31 cellular contexts compared by ENCODE assay signal in the genomic region with DNA sequence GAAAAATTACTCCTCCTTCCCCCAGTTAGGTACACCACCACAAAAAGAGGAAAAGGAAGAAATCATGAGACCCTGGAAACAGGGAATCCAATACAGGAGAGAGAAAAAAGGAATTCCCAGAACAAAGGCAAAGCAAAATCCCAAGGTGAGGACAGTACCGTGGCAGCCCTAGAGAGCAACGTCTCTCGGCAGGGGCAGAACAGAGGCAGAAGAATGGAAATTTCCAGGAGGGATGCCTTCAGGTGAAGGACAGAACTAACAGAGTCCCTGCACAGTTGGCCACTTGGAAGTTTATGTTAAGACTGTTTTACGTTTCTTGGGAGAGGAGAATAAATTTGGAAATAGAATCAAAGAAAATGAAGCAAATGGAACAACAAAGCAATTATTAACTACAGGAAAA. TPM values are rescaled to one million over a fixed set of nuclear protein-coding genes. Genes with fewer than 3 reads are reported as not detected.
"Had no signal": no experiment of that assay in that cellular context is flagged by ENCODE, and none has a peak within 500 bp of the region (broad histone marks: within the 10 kb centered on the region; RNA-seq: fewer than 3 reads in every experiment).

No MANE protein-coding gene starts in this region.

- H3K27me3 ChIP-seq: ascending aorta, cardiac muscle cell, colonic mucosa, gastroesophageal sphincter, pancreas, right atrium auricular region, suprapubic skin, tibial artery had no signal

- H3K36me3 Mint-ChIP-seq: activated naive CD8-positive, alpha-beta T cell treated with anti-CD3 and anti-CD28 coated beads, Interleukin-2, amount 10 ng/mL, durations not matched to agents 7 days and 5 days had no signal

- ATAC-seq: gastroesophageal sphincter, pancreas, T-helper 17 cell had no signal

- DNase-seq: activated CD4-positive, alpha-beta memory T cell treated with anti-CD3 and anti-CD28 coated beads, Interleukin-2, amount 10 ng/mL, durations not matched to agents 7 days and 5 days; activated CD4-positive, alpha-beta T cell treated with anti-CD3 and anti-CD28 coated beads, Interleukin-2, amount 10 ng/mL, durations not matched to agents 24 days and 14 days; activated CD4-positive, CD25-positive, alpha-beta regulatory T cell treated with anti-CD3 and anti-CD28 coated beads, Interleukin-2, amount 50 U/mL, for 72 hours; activated CD8-positive, alpha-beta memory T cell treated with anti-CD3 and anti-CD28 coated beads, Interleukin-2, amount 50 U/mL, for 48 hours; activated gamma-delta T cell; activated naive CD4-positive, alpha-beta T cell treated with anti-CD3 and anti-CD28 coated beads, Interleukin-2, amount 10 ng/mL, durations not matched to agents 7 days and 5 days; activated naive CD8-positive, alpha-beta T cell treated with anti-CD3 and anti-CD28 coated beads, Interleukin-2, amount 10 ng/mL, durations not matched to agents 7 days and 5 days; activated T-cell treated with anti-CD3 and anti-CD28 coated beads, Interleukin-2, amount 50 U/mL, for 24 hours; cerebellar nuclear complex; colonic mucosa; effector CD8-positive, alpha-beta T cell; hippocampal formation; islet precursor cell; left ventricle myocardium inferior; naive B cell; nucleus accumbens; pancreas; stimulated activated CD4-positive, alpha-beta T cell treated with anti-CD3 and anti-CD28 coated beads, Interleukin-15, amount 100 ng/mL, for 24 hours; stimulated activated CD4-positive, alpha-beta T cell treated with anti-CD3 and anti-CD28 coated beads, Interleukin-2, amount 100 ng/mL, for 24 hours; stimulated activated naive CD4-positive, alpha-beta T cell; T-helper 17 cell; T1000; tibial artery; WERI-Rb-1 had no signal

- H3K4me1 Mint-ChIP-seq: activated CD4-positive, alpha-beta memory T cell treated with anti-CD3 and anti-CD28 coated beads, Interleukin-2, amount 10 ng/mL, durations not matched to agents 7 days and 5 days; activated CD4-positive, alpha-beta T cell treated with anti-CD3 and anti-CD28 coated beads, Interleukin-2, amount 10 ng/mL, durations not matched to agents 24 days and 14 days; activated naive CD4-positive, alpha-beta T cell treated with anti-CD3 and anti-CD28 coated beads, Interleukin-2, amount 10 ng/mL, durations not matched to agents 7 days and 5 days; activated naive CD8-positive, alpha-beta T cell treated with anti-CD3 and anti-CD28 coated beads, Interleukin-2, amount 10 ng/mL, durations not matched to agents 7 days and 5 days; T-helper 17 cell had no signal

- H3K4me3 ChIP-seq: ascending aorta, cardiac muscle cell, colonic mucosa, gastroesophageal sphincter, left ventricle myocardium inferior, lung, pancreas, right atrium auricular region, suprapubic skin, tibial artery had no signal

- H3K36me3 ChIP-seq: ascending aorta, cardiac muscle cell, colonic mucosa, gastroesophageal sphincter, left ventricle myocardium inferior, pancreas, right atrium auricular region, suprapubic skin, tibial artery, WERI-Rb-1 had no signal

- H3K27ac Mint-ChIP-seq: activated CD4-positive, alpha-beta memory T cell treated with anti-CD3 and anti-CD28 coated beads, Interleukin-2, amount 10 ng/mL, durations not matched to agents 7 days and 5 days; activated CD4-positive, alpha-beta T cell treated with anti-CD3 and anti-CD28 coated beads, Interleukin-2, amount 10 ng/mL, durations not matched to agents 24 days and 14 days; activated naive CD4-positive, alpha-beta T cell treated with anti-CD3 and anti-CD28 coated beads, Interleukin-2, amount 10 ng/mL, durations not matched to agents 7 days and 5 days; activated naive CD8-positive, alpha-beta T cell treated with anti-CD3 and anti-CD28 coated beads, Interleukin-2, amount 10 ng/mL, durations not matched to agents 7 days and 5 days; activated T-cell treated with anti-CD3 and anti-CD28 coated beads, Interleukin-2, amount 50 U/mL, for 24 hours; brain; naive B cell; T-helper 17 cell had no signal

- H3K27me3 Mint-ChIP-seq: activated CD4-positive, alpha-beta memory T cell treated with anti-CD3 and anti-CD28 coated beads, Interleukin-2, amount 10 ng/mL, durations not matched to agents 7 days and 5 days; activated CD4-positive, alpha-beta T cell treated with anti-CD3 and anti-CD28 coated beads, Interleukin-2, amount 10 ng/mL, durations not matched to agents 24 days and 14 days; activated naive CD4-positive, alpha-beta T cell treated with anti-CD3 and anti-CD28 coated beads, Interleukin-2, amount 10 ng/mL, durations not matched to agents 7 days and 5 days; activated naive CD8-positive, alpha-beta T cell treated with anti-CD3 and anti-CD28 coated beads, Interleukin-2, amount 10 ng/mL, durations not matched to agents 7 days and 5 days; activated T-cell treated with anti-CD3 and anti-CD28 coated beads, Interleukin-2, amount 50 U/mL, for 24 hours; T-helper 17 cell had no signal

- H3K4me3 Mint-ChIP-seq: activated CD4-positive, alpha-beta memory T cell treated with anti-CD3 and anti-CD28 coated beads, Interleukin-2, amount 10 ng/mL, durations not matched to agents 7 days and 5 days; activated CD4-positive, alpha-beta T cell treated with anti-CD3 and anti-CD28 coated beads, Interleukin-2, amount 10 ng/mL, durations not matched to agents 24 days and 14 days; activated naive CD4-positive, alpha-beta T cell treated with anti-CD3 and anti-CD28 coated beads, Interleukin-2, amount 10 ng/mL, durations not matched to agents 7 days and 5 days; activated naive CD8-positive, alpha-beta T cell treated with anti-CD3 and anti-CD28 coated beads, Interleukin-2, amount 10 ng/mL, durations not matched to agents 7 days and 5 days; activated T-cell treated with anti-CD3 and anti-CD28 coated beads, Interleukin-2, amount 50 U/mL, for 24 hours; naive B cell; T-helper 17 cell had no signal

- H3K27ac ChIP-seq: ascending aorta, cardiac muscle cell, colonic mucosa, gastroesophageal sphincter, left ventricle myocardium inferior, pancreas, right atrium auricular region, suprapubic skin, tibial artery, WERI-Rb-1 had no signal

- H3K9me3 Mint-ChIP-seq: activated CD4-positive, alpha-beta T cell treated with anti-CD3 and anti-CD28 coated beads, Interleukin-2, amount 10 ng/mL, durations not matched to agents 24 days and 14 days; activated naive CD4-positive, alpha-beta T cell treated with anti-CD3 and anti-CD28 coated beads, Interleukin-2, amount 10 ng/mL, durations not matched to agents 7 days and 5 days; activated naive CD8-positive, alpha-beta T cell treated with anti-CD3 and anti-CD28 coated beads, Interleukin-2, amount 10 ng/mL, durations not matched to agents 7 days and 5 days had no signal

- H3K4me1 ChIP-seq: ascending aorta, colonic mucosa, gastroesophageal sphincter, pancreas, right atrium auricular region, suprapubic skin, tibial artery had no signal

- H3K9me3 ChIP-seq: ascending aorta, colonic mucosa, left ventricle myocardium inferior, pancreas, right atrium auricular region, suprapubic skin, tibial artery had no signal

RNA-seq across cellular contexts. Expression of a gene that starts 27.7 kb away (rescaled TPM):
- total RNA-seq: activated CD4-positive, alpha-beta memory T cell treated with anti-CD3 and anti-CD28 coated beads, Interleukin-2, amount 10 ng/mL, durations not matched to agents 7 days and 5 days; activated CD4-positive, alpha-beta T cell treated with anti-CD3 and anti-CD28 coated beads, Interleukin-2, amount 10 ng/mL, durations not matched to agents 24 days and 14 days; activated naive CD8-positive, alpha-beta T cell treated with anti-CD3 and anti-CD28 coated beads, Interleukin-2, amount 10 ng/mL, durations not matched to agents 7 days and 5 days had no signal
